Comparison of ENCODE assay signal across 1 cellular context in genomic region chr4:6419452-6420028, GRCh38.
A peak's percentile ranks its signal among the peaks of the same experiment; 100 is the strongest.
TF ChIP-seq lines count a peak whose summit lies in the region.

No MANE protein-coding gene starts in this region.

TF ChIP-seq in K562, 482 proteins besides CTCF, POLR2A, EP300 and RAD21 (continued from another document and continues in another):
- TF ChIP-seq SFPQ (IDR thresholded peaks at IDR 0.05; ENCODE audit: low read depth, low read length) (no peak), GTF2E2 (tag; IDR thresholded peaks at IDR 0.05) (no peak), FOS (IDR thresholded peaks at IDR 0.05; ENCODE audit: extremely low read depth, insufficient read length) (no peak), ZNF699 (CRISPR knock-in tag; IDR thresholded peaks at IDR 0.05; ENCODE audit: insufficient replicate concordance) (no peak), NR2C2 (CRISPR knock-in tag; IDR thresholded peaks at IDR 0.05) (no peak), NR2C2 (tag; IDR thresholded peaks at IDR 0.05) (peak; percentile 42; the same call in 1 of the 2 replicates), TCF15 (CRISPR knock-in tag; IDR thresholded peaks at IDR 0.05) (no peak), FOXJ2 (tag; IDR thresholded peaks at IDR 0.05) (no peak), HNRNPL (IDR thresholded peaks at IDR 0.05; ENCODE audit: low read depth, low read length) (no peak), ZNF134 (CRISPR knock-in tag; conservative IDR thresholded peaks at IDR 0.05) (no peak), ZNF57 (CRISPR knock-in tag; IDR thresholded peaks at IDR 0.05) (no peak), ZNF655 (CRISPR knock-in tag; IDR thresholded peaks at IDR 0.05) (no peak), U2AF2 (optimal IDR thresholded peaks at IDR 0.05; ENCODE audit: low read depth, low read length) (no peak), RBBP5 (IDR thresholded peaks at IDR 0.05; ENCODE audit: borderline replicate concordance, insufficient read depth, low read length, poor library complexity, severe bottlenecking) (no peak), SRF (CRISPR knock-in tag; IDR thresholded peaks at IDR 0.05) (peak; percentile 25 to 73; a peak in 1 of 4 replicates), ZNF124 (CRISPR knock-in tag; IDR thresholded peaks at IDR 0.05) (no peak), ZNF408 (CRISPR knock-in tag; IDR thresholded peaks at IDR 0.05; ENCODE audit: low read depth) (no peak), ATF7 (IDR thresholded peaks at IDR 0.05) (peak; percentile 37; the same call in 1 of the 2 replicates), POLR2AphosphoS2 (IDR thresholded peaks at IDR 0.05; ENCODE audit: low read length) (no peak), SLC30A9 (CRISPR knock-in tag; IDR thresholded peaks at IDR 0.05) (no peak), EZH2 (IDR thresholded peaks at IDR 0.05; ENCODE audit: borderline replicate concordance, low read depth, low read length) (no peak), RB1 (IDR thresholded peaks at IDR 0.05; ENCODE audit: low read depth) (no peak), ZNF518B (CRISPR knock-in tag; IDR thresholded peaks at IDR 0.05) (no peak), MIER1 (IDR thresholded peaks at IDR 0.05; ENCODE audit: low read depth) (no peak), CEBPZ (IDR thresholded peaks at IDR 0.05; ENCODE audit: borderline replicate concordance, low read depth, low read length) (no peak), THAP12 (CRISPR knock-in tag; IDR thresholded peaks at IDR 0.05) (no peak), VEZF1 (CRISPR knock-in tag; IDR thresholded peaks at IDR 0.05) (no peak), ZNF407 (IDR thresholded peaks at IDR 0.05; ENCODE audit: low read depth) (no peak), ZKSCAN3 (CRISPR knock-in tag; IDR thresholded peaks at IDR 0.05) (no peak)
